In the genomic region with DNA sequence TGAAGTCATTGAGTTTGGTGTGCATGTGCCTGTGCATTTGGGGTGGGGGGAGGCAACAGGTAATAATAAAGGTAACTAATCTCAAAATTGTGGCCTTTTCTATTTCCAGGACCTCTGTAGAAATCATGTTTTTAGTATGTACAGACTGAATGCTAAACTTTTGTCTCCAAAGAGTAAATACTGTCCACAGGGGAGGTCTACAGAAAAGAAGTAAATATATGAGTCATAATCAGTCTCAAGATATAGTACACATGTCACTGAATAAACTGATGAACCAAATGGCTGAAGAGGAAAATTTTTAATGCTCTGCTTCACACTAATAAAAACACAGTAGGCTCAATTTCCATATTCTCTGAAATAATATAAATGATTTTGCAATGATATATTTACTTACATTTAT, we compare ENCODE assay signal across 20 cellular contexts.
A peak's percentile ranks its signal among the peaks of the same experiment; 100 is the strongest.
DNase-seq lines count a peak whose midpoint lies in the region; ATAC-seq, FAIRE-seq and TF ChIP-seq lines count a peak whose summit lies in the region.
"Had no signal": no experiment of that assay in that cellular context is flagged by ENCODE, and none has a peak within 500 bp of the region (broad histone marks: within the 10 kb centered on the region; RNA-seq: fewer than 3 reads in every experiment).

No MANE protein-coding gene starts in this region.

- H2BK5ac ChIP-seq in IMR-90 (ENCODE audit: low read depth, low read length, poor library complexity, severe bottlenecking): no peak overlapping the region

- H3K4me2 ChIP-seq in A549: 0 out of 3 replicates have a peak overlapping the region, but pooled peaks have one; percentile 18
- H3K4me2 ChIP-seq in IMR-90 (ENCODE audit: low read depth, low read length): no peak overlapping the region
- peak overlapping the region; percentile 41; the same call in 1 of the 2 replicates for H3K4me2 ChIP-seq in PC-3 (ENCODE audit: low read length)

- H3F3A ChIP-seq in PC-3 (ENCODE audit: low read length, unreplicated experiment): no peaks in the 10 kb centered on the region

- no peak for ATAC-seq in A549
- peak; percentile 37; the same call in 1 of the 2 replicates for ATAC-seq in IMR-90 (ENCODE audit: low read depth)
- ATAC-seq in PC-3: peak; percentile 88
- no peak for ATAC-seq in GM21515 (IDR thresholded peaks at IDR 0.05; ENCODE audit: unreplicated experiment)

- no peak for DNase-seq in A549 (ENCODE audit: low read depth in 1 of 2, low spot score in 1 of 2)
- no peak for DNase-seq in IMR-90
- peak; percentile 43 for DNase-seq in PC-3
- DNase-seq in renal cortical epithelial cell (ENCODE audit: low read depth): peak; percentile 22
- no peak for DNase-seq in central memory CD4-positive, alpha-beta T cell
- DNase-seq in NCI-H1092 (lab: John Stamatoyannopoulos, UW): no peak
- DNase-seq: 8988T; C1 segment of cervical spinal cord; Caco-2; CD4-positive, alpha-beta memory T cell; DMS153; DMS79 treated with DMSO at 0.1 percent for 48 hours; GF-D8; GM23248; H7; HCEC 1CT had no signal

- TF ChIP-seq CTCF in A549 (IDR thresholded peaks at IDR 0.05): no peak
- no peak for TF ChIP-seq CTCF in IMR-90 (conservative IDR thresholded peaks at IDR 0.05; ENCODE audit: low read depth, low read length)
- no peak for TF ChIP-seq CTCF in PC-3 (conservative IDR thresholded peaks at IDR 0.05; ENCODE audit: low read depth, low read length)

- H3K79me2 ChIP-seq in PC-3 (ENCODE audit: low read length): no peaks in the 10 kb centered on the region

- H2AFZ ChIP-seq in IMR-90 (replicated peaks; ENCODE audit: low read length, poor library complexity): no peak overlapping the region
- H2AFZ ChIP-seq in PC-3 (ENCODE audit: low read length): no peak overlapping the region
- H2AFZ ChIP-seq: GM23248 had no signal

- BruUV-seq in IMR-90 (replicated peaks; lab: Mats Ljungman, UMichigan) (no TSS peak), PC-3 (replicated peaks; lab: Mats Ljungman, UMichigan) (no TSS peak)

- TF ChIP-seq POLR2A in A549 (IDR thresholded peaks at IDR 0.05; ENCODE audit: low read length) (no peak), IMR-90 (IDR thresholded peaks at IDR 0.05; ENCODE audit: low read depth, low read length) (no peak)

- H4K91ac ChIP-seq in IMR-90 (ENCODE audit: insufficient read depth, low read depth, low read length): no peak overlapping the region; the same call in 1 of the 2 replicates

- H2BK20ac ChIP-seq in IMR-90 (ENCODE audit: low read depth, low read length): peak overlapping the region; percentile 69; the same call in 1 of the 2 replicates

- POLR2A ChIA-PET in A549 (lab: Yijun Ruan, JAX): no interaction called here
- POLR2A ChIA-PET in IMR-90 (lab: Charles Lee; ENCODE audit: unreplicated experiment): no interaction called here
- POLR2A ChIA-PET in PC-3 (lab: Charles Lee; ENCODE audit: unreplicated experiment): no interaction called here

- 0 out of 2 replicates have a peak, but pooled peaks cover 5% of the 10 kb centered on the region for H3K9me1 ChIP-seq in IMR-90 (ENCODE audit: insufficient read depth, low read length)

- peak overlapping the region; percentile 67; the same call in 1 of the 2 replicates for H2BK120ac ChIP-seq in IMR-90 (ENCODE audit: low read depth, low read length)

- no peak overlapping the region for H3K18ac ChIP-seq in IMR-90 (ENCODE audit: low read depth, low read length)

- no peak overlapping the region for H3K4ac ChIP-seq in IMR-90 (ENCODE audit: low read depth, low read length)

- 0 out of 2 replicates have a peak overlapping the region, but pooled peaks have one; percentile 38 for H2AK5ac ChIP-seq in IMR-90 (ENCODE audit: low read depth, low read length)

- CTCF ChIA-PET in A549 (lab: Yijun Ruan, JAX): no interaction called here
- CTCF ChIA-PET in IMR-90 (lab: Yijun Ruan, JAX): no interaction called here
- CTCF ChIA-PET in PC-3 (lab: Charles Lee): no interaction called here

- H3K4me3 ChIP-seq in A549: no peak overlapping the region
- no peak overlapping the region for H3K4me3 ChIP-seq in IMR-90 (ENCODE audit: insufficient read depth, low read depth, low read length)
- H3K4me3 ChIP-seq in PC-3 (ENCODE audit: low read length): no peak overlapping the region
- H3K4me3 ChIP-seq: GM23248 had no signal

- H3K9ac ChIP-seq in IMR-90 (ENCODE audit: low read depth, low read length): no peak overlapping the region
- H3K9ac ChIP-seq in PC-3 (ENCODE audit: low read length): no peak overlapping the region
- H3K9ac ChIP-seq: GM23248 had no signal

- H3K27me3 ChIP-seq in IMR-90 (ENCODE audit: control insufficient read depth, insufficient read depth, low read length): no peaks in the 10 kb centered on the region
- no peaks in the 10 kb centered on the region for H3K27me3 ChIP-seq in PC-3 (ENCODE audit: low read length)

- in situ Hi-C loops in IMR-90 (cut with MboI; ENCODE audit: low sequenced_read_pairs): no loop called here

- H4K5ac ChIP-seq in IMR-90 (ENCODE audit: low read depth, low read length): no peak overlapping the region; the same call in 1 of the 2 replicates

- H3K9me3 ChIP-seq in A549 (no peaks in the 10 kb centered on the region; the same call in 2 of the 3 replicates), IMR-90 (ENCODE audit: control insufficient read depth, insufficient read depth, low read length) (no peaks in the 10 kb centered on the region), PC-3 (ENCODE audit: low read length) (no peaks in the 10 kb centered on the region)
- H3K9me3 ChIP-seq: Caco-2 had no signal

- H4K20me1 ChIP-seq in IMR-90 (ENCODE audit: insufficient read depth, low read length) (no peaks in the 10 kb centered on the region), PC-3 (ENCODE audit: low read length) (no peaks in the 10 kb centered on the region)

- TF ChIP-seq RAD21 in A549 (conservative IDR thresholded peaks at IDR 0.05 in 1 of 2, IDR thresholded peaks at IDR 0.05 in 1 of 2) (no peak), IMR-90 (IDR thresholded peaks at IDR 0.05; ENCODE audit: low read length) (no peak)

- H2AK9ac ChIP-seq in IMR-90 (replicated peaks; ENCODE audit: low read depth, low read length, poor library complexity): no peak overlapping the region

- H2BK15ac ChIP-seq in IMR-90 (ENCODE audit: low read depth, low read length): peak overlapping the region; percentile 41; the same call in 1 of the 3 replicates

- H3K4me1 ChIP-seq in A549 (peaks cover 10% of the 10 kb centered on the region; the same call in 2 of the 3 replicates), IMR-90 (ENCODE audit: control insufficient read depth, insufficient read depth, low read length) (peaks cover 2% of the 10 kb centered on the region), PC-3 (ENCODE audit: insufficient read depth, low read length) (peaks cover 21% of the 10 kb centered on the region)
- H3K4me1 ChIP-seq: Caco-2 had no signal

- no peak for TF ChIP-seq EP300 in A549 (IDR thresholded peaks at IDR 0.05)

- H3K27ac ChIP-seq in A549: no peak overlapping the region
- H3K27ac ChIP-seq in IMR-90 (ENCODE audit: insufficient read depth, low read length): no peak overlapping the region
- H3K27ac ChIP-seq in PC-3 (ENCODE audit: low read length): no peak overlapping the region
- H3K27ac ChIP-seq: GM23248 had no signal

- intact Hi-C loops in IMR-90 (cut with micrococcal nuclease) (loop anchor here (5.0 kb wide), 1 partner anchor 598 kb away; no protein-coding TSS in a partner anchor), PC-3 (cut with micrococcal nuclease) (no loop called here)

- H3K9me2 ChIP-seq in PC-3 (replicated peaks; ENCODE audit: low read length): no peaks in the 10 kb centered on the region

- H4K8ac ChIP-seq in IMR-90 (ENCODE audit: low read depth in 2 of 2, low read length in 2 of 2): no peak overlapping the region

- H3K36me3 ChIP-seq in IMR-90 (ENCODE audit: control insufficient read depth, insufficient read depth, low read length): no peaks in the 10 kb centered on the region
- H3K36me3 ChIP-seq in PC-3 (ENCODE audit: low read depth, low read length): no peaks in the 10 kb centered on the region

- H3K14ac ChIP-seq in IMR-90 (replicated peaks; ENCODE audit: low read depth, low read length): no peak overlapping the region

- FAIRE-seq in A549 (lab: Jason Lieb, UNC): no peak
- FAIRE-seq: GM12891, GM18507, H1 had no signal

- H3K79me1 ChIP-seq in IMR-90 (ENCODE audit: low read depth in 1 of 2, low read length in 2 of 2): no peaks in the 10 kb centered on the region

- no peak overlapping the region for H3K23ac ChIP-seq in IMR-90 (ENCODE audit: low read depth, low read length)

- dilution Hi-C loops in IMR-90 (cut with HindIII; ENCODE audit: low sequenced_read_pairs, unreplicated experiment): no loop called here

- H3K56ac ChIP-seq in IMR-90 (ENCODE audit: extremely low read depth, insufficient read depth, low read length): no peak overlapping the region

TF ChIP-seq in A549, 52 proteins besides CTCF, POLR2A, EP300 and RAD21:
- TF ChIP-seq POLR2AphosphoS2 (conservative IDR thresholded peaks at IDR 0.05; ENCODE audit: low read length) (no peak), MAFK (IDR thresholded peaks at IDR 0.05; ENCODE audit: partially characterized antibody) (no peak), FOSL2 (IDR thresholded peaks at IDR 0.05) (no peak), FOSL2 (CRISPR knock-in tag; IDR thresholded peaks at IDR 0.05) (peak; percentile 36)
- TF ChIP-seq, protein P1, sequence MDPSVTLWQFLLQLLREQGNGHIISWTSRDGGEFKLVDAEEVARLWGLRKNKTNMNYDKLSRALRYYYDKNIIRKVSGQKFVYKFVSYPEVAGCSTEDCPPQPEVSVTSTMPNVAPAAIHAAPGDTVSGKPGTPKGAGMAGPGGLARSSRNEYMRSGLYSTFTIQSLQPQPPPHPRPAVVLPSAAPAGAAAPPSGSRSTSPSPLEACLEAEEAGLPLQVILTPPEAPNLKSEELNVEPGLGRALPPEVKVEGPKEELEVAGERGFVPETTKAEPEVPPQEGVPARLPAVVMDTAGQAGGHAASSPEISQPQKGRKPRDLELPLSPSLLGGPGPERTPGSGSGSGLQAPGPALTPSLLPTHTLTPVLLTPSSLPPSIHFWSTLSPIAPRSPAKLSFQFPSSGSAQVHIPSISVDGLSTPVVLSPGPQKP (IDR thresholded peaks at IDR 0.05; ENCODE audit: low read depth, low read length): no peak

TF ChIP-seq in IMR-90, 13 proteins besides CTCF, POLR2A, EP300 and RAD21 (continues in another document):
- no peak for TF ChIP-seq BHLHE40 (IDR thresholded peaks at IDR 0.05; ENCODE audit: low read depth, low read length)
- no peak for TF ChIP-seq RFX5 (IDR thresholded peaks at IDR 0.05; ENCODE audit: low read depth, low read length)
- TF ChIP-seq FOS (IDR thresholded peaks at IDR 0.05; ENCODE audit: low read depth, low read length): no peak
- TF ChIP-seq RCOR1 (IDR thresholded peaks at IDR 0.05; ENCODE audit: insufficient replicate concordance, low read length): no peak
- TF ChIP-seq NFE2L2 (IDR thresholded peaks at IDR 0.05; ENCODE audit: low read depth, low read length): no peak
- TF ChIP-seq CHD1 (IDR thresholded peaks at IDR 0.05; ENCODE audit: low read depth, low read length): no peak
- TF ChIP-seq MXI1 (IDR thresholded peaks at IDR 0.05; ENCODE audit: borderline replicate concordance, low read depth, low read length): no peak
- no peak for TF ChIP-seq SMC3 (IDR thresholded peaks at IDR 0.05; ENCODE audit: low read depth, low read length)
- no peak for TF ChIP-seq MAFK (IDR thresholded peaks at IDR 0.05; ENCODE audit: low read depth, low read length)
- TF ChIP-seq MAZ (IDR thresholded peaks at IDR 0.05; ENCODE audit: borderline replicate concordance, low read depth, low read length): no peak

Comparison
In these comparisons a context has a peak if more than half of its experiments do, and no peak if none do; other contexts are left out.
1. ATAC-seq: peak in IMR-90 (single experiment) and PC-3 (single experiment); none in A549 (0 of 2) and GM21515 (single experiment).
2. DNase-seq: peak in PC-3 (single experiment) and renal cortical epithelial cell (single experiment); none in A549 (0 of 2), IMR-90 (single experiment), central memory CD4-positive, alpha-beta T cell (single experiment) and NCI-H1092 (single experiment).